In genomic region chr3:196624008-196624790, GRCh38 we compare ENCODE assay signal across 8 cellular contexts.
A peak's percentile ranks its signal among the peaks of the same experiment; 100 is the strongest.
DNase-seq lines count a peak whose midpoint lies in the region; ATAC-seq and TF ChIP-seq lines count a peak whose summit lies in the region.

No MANE protein-coding gene starts in this region.

- DNase-seq in NOMO-1 (lab: John Stamatoyannopoulos, UW; ENCODE audit: unreplicated experiment in 2 of 2) = peak; percentile 93 to 99
- no peak for DNase-seq in coronary artery (ENCODE audit: low spot score)
- DNase-seq in stimulated activated naive B cell treated with anti-CD40 and anti-IgM and Interleukin-4, amounts not matched to agents 10 μg/mL and 1 μg/mL and 100 μg/mL, for 72 hours = peak; percentile 56
- no peak for DNase-seq in NCI-H82 treated with DMSO at 0.1 percent for 48 hours (lab: John Stamatoyannopoulos, UW; ENCODE audit: unreplicated experiment)

- peak overlapping the region; percentile 20 to 75 for H3K27ac ChIP-seq in coronary artery

- H3K27ac Mint-ChIP-seq in stimulated activated naive B cell treated with anti-CD40 and anti-IgM and Interleukin-4, amounts not matched to agents 10 μg/mL and 1 μg/mL and 100 μg/mL, for 72 hours = peak overlapping the region; percentile 87

- H3K27me3 Mint-ChIP-seq in stimulated activated naive B cell treated with anti-CD40 and anti-IgM and Interleukin-4, amounts not matched to agents 10 μg/mL and 1 μg/mL and 100 μg/mL, for 72 hours = no peaks in the 10 kb centered on the region

- H3K36me3 Mint-ChIP-seq in stimulated activated naive B cell treated with anti-CD40 and anti-IgM and Interleukin-4, amounts not matched to agents 10 μg/mL and 1 μg/mL and 100 μg/mL, for 72 hours = no peaks in the 10 kb centered on the region

- no peak overlapping the region for H3K4me3 ChIP-seq in coronary artery

- H3K4me1 Mint-ChIP-seq in stimulated activated naive B cell treated with anti-CD40 and anti-IgM and Interleukin-4, amounts not matched to agents 10 μg/mL and 1 μg/mL and 100 μg/mL, for 72 hours = peaks cover 18 to 25% of the 10 kb centered on the region in 2 donors

- no peaks in the 10 kb centered on the region for H3K9me3 Mint-ChIP-seq in stimulated activated naive B cell treated with anti-CD40 and anti-IgM and Interleukin-4, amounts not matched to agents 10 μg/mL and 1 μg/mL and 100 μg/mL, for 72 hours

- peak overlapping the region; percentile 66 to 77 for H3K4me3 Mint-ChIP-seq in stimulated activated naive B cell treated with anti-CD40 and anti-IgM and Interleukin-4, amounts not matched to agents 10 μg/mL and 1 μg/mL and 100 μg/mL, for 72 hours

- peak; percentile 68 for ATAC-seq in GM19395 (IDR thresholded peaks at IDR 0.05; ENCODE audit: unreplicated experiment)
- ATAC-seq in stimulated activated naive B cell treated with anti-CD40 and anti-IgM and Interleukin-4, amounts not matched to agents 10 μg/mL and 1 μg/mL and 100 μg/mL, for 72 hours (replicated peaks) = peak; percentile 86 to 96
- no peak for ATAC-seq in HG03521 (IDR thresholded peaks at IDR 0.05; ENCODE audit: unreplicated experiment)
- ATAC-seq in GM21381 (IDR thresholded peaks at IDR 0.05; ENCODE audit: unreplicated experiment) = no peak
- ATAC-seq in GM18511 (IDR thresholded peaks at IDR 0.05; ENCODE audit: unreplicated experiment) = no peak

- TF ChIP-seq CTCF in coronary artery (IDR thresholded peaks at IDR 0.05) = no peak

Comparison
In these comparisons a context has a peak if more than half of its experiments do, and no peak if none do; other contexts are left out.
1. ATAC-seq: peak in GM19395 (single experiment) and stimulated activated naive B cell treated with anti-CD40 and anti-IgM and Interleukin-4, amounts not matched to agents 10 μg/mL and 1 μg/mL and 100 μg/mL, for 72 hours (2 of 2); none in HG03521 (single experiment), GM21381 (single experiment) and GM18511 (single experiment).
2. DNase-seq: peak in NOMO-1 (2 of 2) and stimulated activated naive B cell treated with anti-CD40 and anti-IgM and Interleukin-4, amounts not matched to agents 10 μg/mL and 1 μg/mL and 100 μg/mL, for 72 hours (single experiment); none in coronary artery (single experiment) and NCI-H82 treated with DMSO at 0.1 percent for 48 hours (single experiment).